7 cellular contexts compared by ENCODE assay signal in the genomic region with DNA sequence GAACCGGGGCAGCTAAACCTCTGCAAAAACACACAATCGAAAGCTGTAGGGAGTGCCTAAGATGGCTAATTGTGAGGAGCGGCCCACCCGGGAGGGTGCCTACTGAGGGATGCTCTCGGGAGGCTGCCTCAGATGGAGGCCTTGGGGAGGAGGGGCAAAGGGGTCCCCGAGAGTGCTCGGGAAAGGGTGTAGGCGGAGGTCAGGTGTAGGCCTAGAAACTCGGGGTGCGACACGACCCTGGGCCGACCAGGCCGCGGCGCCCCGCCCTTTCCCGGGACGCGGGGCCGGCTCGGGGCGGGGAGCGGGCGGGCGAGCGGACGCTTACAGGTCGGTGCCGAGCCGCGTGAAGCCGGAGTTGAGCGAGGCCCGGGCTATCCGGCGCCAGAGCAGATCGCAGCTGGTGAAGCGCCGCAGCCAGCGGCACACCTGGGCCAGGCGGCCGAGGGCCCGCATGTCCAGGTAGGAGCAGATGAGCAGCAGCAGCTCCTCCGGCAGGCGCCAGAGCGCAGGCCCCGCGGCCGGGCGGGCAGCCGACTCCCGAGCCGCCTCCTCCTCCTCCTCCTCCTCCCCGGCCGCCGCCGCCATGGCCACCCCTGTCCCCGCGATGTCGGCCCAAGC. TPM values are rescaled to one million over a fixed set of nuclear protein-coding genes. Genes with fewer than 3 reads are reported as not detected.
DNase-seq lines count a peak whose midpoint lies in the region; ATAC-seq and TF ChIP-seq lines count a peak whose summit lies in the region.

No MANE protein-coding gene starts in this region.

- no peak for TF ChIP-seq CTCF in lung (IDR thresholded peaks at IDR 0.05; ENCODE audit: control extremely low read depth, extremely low read depth)

- WGBS in lung, 2 donors: 0 to 1% methylated on average over 37 to 59 of the region's 60 CpGs

- H3K4me1 ChIP-seq in duodenal mucosa (ENCODE audit: control insufficient read depth in 1 of 2, insufficient read depth in 2 of 2, low read length in 2 of 2) (peaks cover 20 to 27% of the 10 kb centered on the region in 2 donors), lung (ENCODE audit: control insufficient read depth in 2 of 2, insufficient read depth in 2 of 2, low read length in 2 of 2) (peaks cover 8 to 13% of the 10 kb centered on the region in 2 donors)

- H3K4me3 ChIP-seq in duodenal mucosa (ENCODE audit: low read depth in 1 of 2, low read length in 2 of 2) (peak overlapping the region; percentile 75 to 93), lung (peak overlapping the region; percentile 95)

- CTCF ChIA-PET in HEK293T (lab: Yijun Ruan, JAX): interaction anchor here (1.9 kb wide), 1 partner anchor 92 kb away, joined by 5 read pairs; no protein-coding TSS in a partner anchor

- H3K27ac ChIP-seq in duodenal mucosa (ENCODE audit: low read depth, low read length) (peak overlapping the region; percentile 95), lung (ENCODE audit: low read depth in 1 of 2, low read length in 1 of 2) (peak overlapping the region; percentile 91 to 100)

- peak; percentile 78 for ATAC-seq in lung (ENCODE audit: insufficient read depth, low FRiP score)

- H3K9me3 ChIP-seq in duodenal mucosa (ENCODE audit: control insufficient read depth in 1 of 2, low read length in 2 of 2): no peaks in the 10 kb centered on the region
- H3K9me3 ChIP-seq in lung (ENCODE audit: control insufficient read depth in 2 of 2, insufficient read depth in 1 of 2, low read length in 1 of 2): no peaks in the 10 kb centered on the region

- peak overlapping the region; percentile 90 to 99 for H3K9ac ChIP-seq in duodenal mucosa (ENCODE audit: low read depth in 1 of 2, low read length in 2 of 2)

- TF ChIP-seq POLR2A in GM15510 (IDR thresholded peaks at IDR 0.05; ENCODE audit: borderline replicate concordance, extremely low read depth, insufficient read length): peak; percentile 71

- DNase-seq in HEK293T (ENCODE audit: extremely low spot score) (peak; percentile 56), NCI-H1092 treated with DMSO at 0.1 percent for 48 hours (lab: John Stamatoyannopoulos, UW) (peak; percentile 48), lung (ENCODE audit: low spot score) (peak; percentile 53)
- DNase-seq in activated CD4-positive, alpha-beta T cell treated with anti-CD3 and anti-CD28 coated beads, Interleukin-2, amount 50 U/mL, for 24 hours (ENCODE audit: low read depth in 1 of 2, low spot score in 1 of 2): peak; percentile 53 to 57
- DNase-seq in stimulated activated CD4-positive, alpha-beta T cell treated with anti-CD3 and anti-CD28 coated beads, TNF-alpha, amount 100 ng/mL, for 48 hours (ENCODE audit: low read depth in 3 of 3): peak; percentile 37 to 60 (median 41)

- no peaks in the 10 kb centered on the region for H3K27me3 ChIP-seq in duodenal mucosa (ENCODE audit: control insufficient read depth in 1 of 2, insufficient read depth in 2 of 2, low read length in 2 of 2)
- H3K27me3 ChIP-seq in lung (ENCODE audit: control insufficient read depth, insufficient read depth): no peaks in the 10 kb centered on the region

- H3K36me3 ChIP-seq in duodenal mucosa (ENCODE audit: control insufficient read depth in 1 of 2, insufficient read depth in 2 of 2, low read length in 2 of 2) (no peaks in the 10 kb centered on the region), lung (ENCODE audit: control insufficient read depth in 2 of 2, insufficient read depth in 2 of 2, low read length in 2 of 2) (no peaks in the 10 kb centered on the region)

- POLR2A ChIA-PET in HEK293T (lab: Yijun Ruan, JAX): interaction anchor here (0.7 to 1.9 kb wide), 7 partner anchors 11 to 91 kb away, joined by 3 to 7 read pairs (median 4); no protein-coding TSS in a partner anchor

TF ChIP-seq in HEK293T, 16 proteins besides CTCF, POLR2A, EP300 and RAD21:
- no peak for TF ChIP-seq SUZ12 (IDR thresholded peaks at IDR 0.05)

RNA-seq across cellular contexts. Expression of a gene that starts 0.8 kb away (rescaled TPM):
- total RNA-seq in lung: 10 to 100 TPM; 60.9 to 65.6 TPM
- polyA plus RNA-seq in lung: 10 to 100 TPM; 28.0 to 48.0 TPM

Comparison
In these comparisons a context has a peak if more than half of its experiments do, and no peak if none do; other contexts are left out.
1. Peak in every context shown above with its lines: DNase-seq, ATAC-seq, H3K4me3 ChIP-seq and H3K27ac ChIP-seq.